Comparison of ENCODE assay signal across 1 cellular context in genomic region chr7:149261829-149262617, GRCh38.
TF ChIP-seq lines count a peak whose summit lies in the region.

Gene ZNF783 (plus strand): TSS chr7:149262196. CDS start chr7:149262334, 138 bp downstream.

TF ChIP-seq in K562, 482 proteins besides CTCF, POLR2A, EP300 and RAD21 (continued from another document and continues in another):
- TF ChIP-seq GABPB1 (CRISPR knock-in tag; IDR thresholded peaks at IDR 0.05) (peak; percentile 19; the same call in 1 of the 2 replicates), POLR2AphosphoS2 (IDR thresholded peaks at IDR 0.05; ENCODE audit: low read length) (no peak), NFXL1 (CRISPR knock-in tag; IDR thresholded peaks at IDR 0.05) (no peak), MAFG (tag; conservative IDR thresholded peaks at IDR 0.05) (no peak), EHMT2 (IDR thresholded peaks at IDR 0.05) (no peak), U2AF2 (optimal IDR thresholded peaks at IDR 0.05; ENCODE audit: low read depth, low read length) (no peak), USF1 (CRISPR knock-in tag; IDR thresholded peaks at IDR 0.05) (peak; percentile 73), ZNF316 (IDR thresholded peaks at IDR 0.05) (no peak), ARID1B (IDR thresholded peaks at IDR 0.05) (no peak), ZNF717 (CRISPR knock-in tag; IDR thresholded peaks at IDR 0.05) (no peak), ZNF384 (IDR thresholded peaks at IDR 0.05; ENCODE audit: low read depth, low read length) (peak; percentile 29; the same call in 1 of the 2 replicates), MXD1 (CRISPR knock-in tag; IDR thresholded peaks at IDR 0.05; ENCODE audit: borderline replicate concordance, poor library complexity, severe bottlenecking) (peak; percentile 85), ZNF766 (CRISPR knock-in tag; conservative IDR thresholded peaks at IDR 0.05) (no peak; the same call in 1 of the 2 replicates), ZNF277 (CRISPR knock-in tag; IDR thresholded peaks at IDR 0.05; ENCODE audit: borderline replicate concordance) (no peak), FOXO4 (CRISPR knock-in tag; IDR thresholded peaks at IDR 0.05) (no peak), CREM (IDR thresholded peaks at IDR 0.05; ENCODE audit: low read depth) (peak; percentile 38; the same call in 1 of the 2 replicates), GTF2F1 (IDR thresholded peaks at IDR 0.05; ENCODE audit: low read depth, low read length) (no peak), SMARCB1 (IDR thresholded peaks at IDR 0.05; ENCODE audit: insufficient read length, low read depth) (no peak), ZNF512 (tag; IDR thresholded peaks at IDR 0.05) (no peak), ZNF184 (CRISPR knock-in tag; IDR thresholded peaks at IDR 0.05) (no peak), KDM4B (IDR thresholded peaks at IDR 0.05; ENCODE audit: borderline replicate concordance in 2 of 2, low read depth in 1 of 2) (no peak), MNT (conservative IDR thresholded peaks at IDR 0.05) (peak; percentile 62 to 88), E2F6 (IDR thresholded peaks at IDR 0.05; ENCODE audit: borderline replicate concordance in 1 of 2, extremely low read depth in 1 of 2, insufficient read depth in 1 of 2, insufficient read length in 1 of 2, low read depth in 1 of 2, low read length in 1 of 2, poor library complexity in 1 of 2, severe bottlenecking in 1 of 2) (peak; percentile 90 to 93), RBM17 (IDR thresholded peaks at IDR 0.05; ENCODE audit: borderline replicate concordance, low read depth, low read length) (no peak), RNF2 (IDR thresholded peaks at IDR 0.05) (no peak), RUNX1 (IDR thresholded peaks at IDR 0.05; ENCODE audit: low read depth) (no peak), HNRNPH1 (optimal IDR thresholded peaks at IDR 0.05; ENCODE audit: low read depth, low read length) (no peak), CEBPB (tag; IDR thresholded peaks at IDR 0.05) (no peak), ZNF609 (CRISPR knock-in tag; IDR thresholded peaks at IDR 0.05; ENCODE audit: borderline replicate concordance) (0 out of 2 replicates have a peak, but pooled peaks have one; percentile 28), CSDE1 (IDR thresholded peaks at IDR 0.05) (no peak), RBM22 (IDR thresholded peaks at IDR 0.05; ENCODE audit: low read depth, low read length, poor library complexity, severe bottlenecking) (peak; percentile 31), ZNF561 (CRISPR knock-in tag; conservative IDR thresholded peaks at IDR 0.05) (no peak), ZBTB7A (IDR thresholded peaks at IDR 0.05; ENCODE audit: borderline replicate concordance, control insufficient read depth, low read depth, low read length) (no peak; the same call in 1 of the 2 replicates), ASH1L (IDR thresholded peaks at IDR 0.05; ENCODE audit: borderline replicate concordance, low read depth, partially characterized antibody) (no peak), ARHGAP35 (IDR thresholded peaks at IDR 0.05; ENCODE audit: partially characterized antibody) (no peak)
- TF ChIP-seq, protein P1, sequence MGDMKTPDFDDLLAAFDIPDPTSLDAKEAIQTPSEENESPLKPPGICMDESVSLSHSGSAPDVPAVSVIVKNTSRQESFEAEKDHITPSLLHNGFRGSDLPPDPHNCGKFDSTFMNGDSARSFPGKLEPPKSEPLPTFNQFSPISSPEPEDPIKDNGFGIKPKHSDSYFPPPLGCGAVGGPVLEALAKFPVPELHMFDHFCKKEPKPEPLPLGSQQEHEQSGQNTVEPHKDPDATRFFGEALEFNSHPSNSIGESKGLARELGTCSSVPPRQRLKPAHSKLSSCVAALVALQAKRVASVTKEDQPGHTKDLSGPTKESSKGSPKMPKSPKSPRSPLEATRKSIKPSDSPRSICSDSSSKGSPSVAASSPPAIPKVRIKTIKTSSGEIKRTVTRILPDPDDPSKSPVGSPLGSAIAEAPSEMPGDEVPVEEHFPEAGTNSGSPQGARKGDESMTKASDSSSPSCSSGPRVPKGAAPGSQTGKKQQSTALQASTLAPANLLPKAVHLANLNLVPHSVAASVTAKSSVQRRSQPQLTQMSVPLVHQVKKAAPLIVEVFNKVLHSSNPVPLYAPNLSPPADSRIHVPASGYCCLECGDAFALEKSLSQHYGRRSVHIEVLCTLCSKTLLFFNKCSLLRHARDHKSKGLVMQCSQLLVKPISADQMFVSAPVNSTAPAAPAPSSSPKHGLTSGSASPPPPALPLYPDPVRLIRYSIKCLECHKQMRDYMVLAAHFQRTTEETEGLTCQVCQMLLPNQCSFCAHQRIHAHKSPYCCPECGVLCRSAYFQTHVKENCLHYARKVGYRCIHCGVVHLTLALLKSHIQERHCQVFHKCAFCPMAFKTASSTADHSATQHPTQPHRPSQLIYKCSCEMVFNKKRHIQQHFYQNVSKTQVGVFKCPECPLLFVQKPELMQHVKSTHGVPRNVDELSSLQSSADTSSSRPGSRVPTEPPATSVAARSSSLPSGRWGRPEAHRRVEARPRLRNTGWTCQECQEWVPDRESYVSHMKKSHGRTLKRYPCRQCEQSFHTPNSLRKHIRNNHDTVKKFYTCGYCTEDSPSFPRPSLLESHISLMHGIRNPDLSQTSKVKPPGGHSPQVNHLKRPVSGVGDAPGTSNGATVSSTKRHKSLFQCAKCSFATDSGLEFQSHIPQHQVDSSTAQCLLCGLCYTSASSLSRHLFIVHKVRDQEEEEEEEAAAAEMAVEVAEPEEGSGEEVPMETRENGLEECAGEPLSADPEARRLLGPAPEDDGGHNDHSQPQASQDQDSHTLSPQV (IDR thresholded peaks at IDR 0.05): peak; percentile 92
- TF ChIP-seq, protein P2, sequence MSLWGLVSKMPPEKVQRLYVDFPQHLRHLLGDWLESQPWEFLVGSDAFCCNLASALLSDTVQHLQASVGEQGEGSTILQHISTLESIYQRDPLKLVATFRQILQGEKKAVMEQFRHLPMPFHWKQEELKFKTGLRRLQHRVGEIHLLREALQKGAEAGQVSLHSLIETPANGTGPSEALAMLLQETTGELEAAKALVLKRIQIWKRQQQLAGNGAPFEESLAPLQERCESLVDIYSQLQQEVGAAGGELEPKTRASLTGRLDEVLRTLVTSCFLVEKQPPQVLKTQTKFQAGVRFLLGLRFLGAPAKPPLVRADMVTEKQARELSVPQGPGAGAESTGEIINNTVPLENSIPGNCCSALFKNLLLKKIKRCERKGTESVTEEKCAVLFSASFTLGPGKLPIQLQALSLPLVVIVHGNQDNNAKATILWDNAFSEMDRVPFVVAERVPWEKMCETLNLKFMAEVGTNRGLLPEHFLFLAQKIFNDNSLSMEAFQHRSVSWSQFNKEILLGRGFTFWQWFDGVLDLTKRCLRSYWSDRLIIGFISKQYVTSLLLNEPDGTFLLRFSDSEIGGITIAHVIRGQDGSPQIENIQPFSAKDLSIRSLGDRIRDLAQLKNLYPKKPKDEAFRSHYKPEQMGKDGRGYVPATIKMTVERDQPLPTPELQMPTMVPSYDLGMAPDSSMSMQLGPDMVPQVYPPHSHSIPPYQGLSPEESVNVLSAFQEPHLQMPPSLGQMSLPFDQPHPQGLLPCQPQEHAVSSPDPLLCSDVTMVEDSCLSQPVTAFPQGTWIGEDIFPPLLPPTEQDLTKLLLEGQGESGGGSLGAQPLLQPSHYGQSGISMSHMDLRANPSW (CRISPR knock-in tag; IDR thresholded peaks at IDR 0.05): 0 out of 2 replicates have a peak, but pooled peaks have one; percentile 32
- TF ChIP-seq, protein P3, sequence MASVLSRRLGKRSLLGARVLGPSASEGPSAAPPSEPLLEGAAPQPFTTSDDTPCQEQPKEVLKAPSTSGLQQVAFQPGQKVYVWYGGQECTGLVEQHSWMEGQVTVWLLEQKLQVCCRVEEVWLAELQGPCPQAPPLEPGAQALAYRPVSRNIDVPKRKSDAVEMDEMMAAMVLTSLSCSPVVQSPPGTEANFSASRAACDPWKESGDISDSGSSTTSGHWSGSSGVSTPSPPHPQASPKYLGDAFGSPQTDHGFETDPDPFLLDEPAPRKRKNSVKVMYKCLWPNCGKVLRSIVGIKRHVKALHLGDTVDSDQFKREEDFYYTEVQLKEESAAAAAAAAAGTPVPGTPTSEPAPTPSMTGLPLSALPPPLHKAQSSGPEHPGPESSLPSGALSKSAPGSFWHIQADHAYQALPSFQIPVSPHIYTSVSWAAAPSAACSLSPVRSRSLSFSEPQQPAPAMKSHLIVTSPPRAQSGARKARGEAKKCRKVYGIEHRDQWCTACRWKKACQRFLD (CRISPR knock-in tag; IDR thresholded peaks at IDR 0.05): peak; percentile 83
